Comparison of ENCODE assay signal across 8 cellular contexts in the genomic region with DNA sequence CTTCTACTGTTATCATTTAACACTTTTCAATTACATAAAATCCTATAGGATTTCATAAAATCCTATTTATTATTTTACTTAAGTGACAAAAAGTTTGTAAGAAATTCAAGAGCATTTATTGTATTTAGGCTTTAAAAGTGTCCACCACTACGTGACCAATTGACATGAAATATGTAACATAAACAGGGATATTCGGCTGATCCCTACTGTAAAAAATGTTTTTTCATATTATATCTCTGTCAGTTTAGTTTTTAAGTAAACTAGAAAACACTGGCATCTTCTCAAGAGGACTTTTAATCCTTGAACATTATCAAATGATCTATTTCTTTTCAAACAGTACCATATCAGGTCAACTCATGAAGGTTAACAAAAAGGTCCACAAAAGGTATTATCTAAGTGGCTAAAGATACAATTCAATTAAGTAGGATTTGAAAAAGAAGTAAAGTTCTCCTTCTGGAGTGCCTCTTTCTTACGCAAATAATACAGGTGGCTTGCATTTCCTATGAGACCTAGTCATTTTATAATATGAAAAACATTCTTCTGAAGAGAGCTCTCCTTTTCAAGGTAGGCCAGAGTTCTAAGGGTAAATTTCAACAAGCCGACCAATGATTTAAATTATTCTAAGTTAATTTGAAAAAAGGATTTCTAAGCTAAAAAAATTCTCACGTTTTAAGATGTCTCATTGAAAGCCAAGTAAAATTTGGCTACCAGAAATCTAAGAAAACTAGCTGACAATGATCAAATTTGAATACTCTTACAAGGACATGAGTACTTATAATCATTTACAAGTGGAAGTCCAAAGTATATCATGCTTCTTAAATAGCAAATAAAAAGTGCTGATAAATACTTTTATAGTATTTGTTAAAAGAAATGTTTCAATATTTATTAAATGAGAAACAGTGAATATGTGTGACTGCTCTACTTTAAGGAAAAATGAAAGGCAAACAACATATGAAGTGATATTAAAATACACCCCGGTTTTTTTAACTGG.
DNase-seq lines count a peak whose midpoint lies in the region; ATAC-seq and TF ChIP-seq lines count a peak whose summit lies in the region.

No MANE protein-coding gene starts in this region.

- no peak overlapping the region for H2BK120ac ChIP-seq in mesendoderm (ENCODE audit: low read depth, low read length)

- H3K4me1 ChIP-seq in heart right ventricle: peaks cover 0 to 48% (median 38%) of the 10 kb centered on the region in 9 donors
- peaks cover 30 to 31% of the 10 kb centered on the region in 2 donors for H3K4me1 ChIP-seq in thoracic aorta (ENCODE audit: control insufficient read depth in 1 of 2, low read depth in 2 of 2)
- no peaks in the 10 kb centered on the region for H3K4me1 ChIP-seq in mesendoderm (ENCODE audit: control insufficient read depth, low read depth, low read length)

- peaks cover 21% of the 10 kb centered on the region for H3K79me2 ChIP-seq in mesendoderm (ENCODE audit: control insufficient read depth, insufficient read depth, low read length)

- H3K9me3 Mint-ChIP-seq in activated naive CD4-positive, alpha-beta T cell treated with anti-CD3 and anti-CD28 coated beads, Interleukin-2, amount 50 U/mL, for 72 hours: no peaks in the 10 kb centered on the region
- no peaks in the 10 kb centered on the region for H3K9me3 Mint-ChIP-seq in immature natural killer cell

- peak overlapping the region; percentile 96 to 99 (median 98) for H3K4me3 Mint-ChIP-seq in immature natural killer cell

- H3K36me3 Mint-ChIP-seq in activated naive CD4-positive, alpha-beta T cell treated with anti-CD3 and anti-CD28 coated beads, Interleukin-2, amount 50 U/mL, for 72 hours: peaks cover 6 to 18% of the 10 kb centered on the region in 2 donors
- peaks cover 0 to 4% (median 2%) of the 10 kb centered on the region in 3 donors for H3K36me3 Mint-ChIP-seq in immature natural killer cell

- ATAC-seq in heart right ventricle (no peak), Right ventricle myocardium superior (ENCODE audit: poor library complexity) (no peak), thoracic aorta (ENCODE audit: insufficient number of reproducible peaks, low FRiP score, low read depth) (no peak), HG03097 (IDR thresholded peaks at IDR 0.05; ENCODE audit: low FRiP score, unreplicated experiment) (no peak), HG03565 (IDR thresholded peaks at IDR 0.05; ENCODE audit: unreplicated experiment) (no peak)
- no peak for ATAC-seq in activated naive CD4-positive, alpha-beta T cell treated with anti-CD3 and anti-CD28 coated beads, Interleukin-2, amount 50 U/mL, for 72 hours

- H3K4ac ChIP-seq in mesendoderm (ENCODE audit: low read depth, low read length): no peak overlapping the region

- no peak overlapping the region for H2BK5ac ChIP-seq in mesendoderm (ENCODE audit: low read length)

- no peaks in the 10 kb centered on the region for H3K27me3 ChIP-seq in heart right ventricle
- H3K27me3 ChIP-seq in thoracic aorta (replicated peaks; ENCODE audit: insufficient read depth): no peaks in the 10 kb centered on the region
- no peaks in the 10 kb centered on the region for H3K27me3 ChIP-seq in mesendoderm (ENCODE audit: insufficient read depth, low read length, poor library complexity)

- intact Hi-C loops in heart right ventricle (cut with DNase I) (loop anchor here in 7 of 10 donors (5.0 to 10.0 kb wide), 8 partner anchors 34 to 361 kb away; a partner anchor contains a TSS), Right ventricle myocardium superior (cut with DNase I) (no loop called here)

- TF ChIP-seq CTCF in heart right ventricle (IDR thresholded peaks at IDR 0.05): no peak
- no peak for TF ChIP-seq CTCF in thoracic aorta (IDR thresholded peaks at IDR 0.05)

- no peaks in the 10 kb centered on the region for H3K79me1 ChIP-seq in mesendoderm (ENCODE audit: low read length)

- H3K4me2 ChIP-seq in mesendoderm (ENCODE audit: low read length): no peak overlapping the region

- no peak overlapping the region for H4K8ac ChIP-seq in mesendoderm (ENCODE audit: low read depth, low read length)

- no peak overlapping the region for H4K5ac ChIP-seq in mesendoderm (ENCODE audit: low read length)

- H3K23ac ChIP-seq in mesendoderm (ENCODE audit: low read length): no peak overlapping the region

- H3K36me3 ChIP-seq in heart right ventricle: no peaks in the 10 kb centered on the region
- H3K36me3 ChIP-seq in thoracic aorta: no peaks in the 10 kb centered on the region
- H3K36me3 ChIP-seq in mesendoderm (ENCODE audit: control insufficient read depth, insufficient read depth, low read length): no peaks in the 10 kb centered on the region

- 1% methylated on average over 6 of the region's 6 CpGs for WGBS in heart right ventricle, 2 donors
- no CpG with 5 or more reads among the region's 6 CpGs for WGBS in mesendoderm (ENCODE audit: extremely low coverage, insufficient coverage, low lambda C conversion rate)

- H3K9me3 ChIP-seq in heart right ventricle: no peaks in the 10 kb centered on the region
- H3K9me3 ChIP-seq in thoracic aorta: no peaks in the 10 kb centered on the region

- H3K27ac ChIP-seq in heart right ventricle (peak overlapping the region in 9 of 10 donors; percentile 67 to 95 (median 90)), thoracic aorta (peak overlapping the region; percentile 82 to 93), mesendoderm (ENCODE audit: low read depth, low read length) (no peak overlapping the region)

- H3K56ac ChIP-seq in mesendoderm (ENCODE audit: low read length): no peak overlapping the region

- H3K27me3 Mint-ChIP-seq in immature natural killer cell (ENCODE audit: low read depth in 3 of 3): peaks cover 2 to 22% (median 8%) of the 10 kb centered on the region in 3 donors

- no peak overlapping the region for H2AK5ac ChIP-seq in mesendoderm (ENCODE audit: low read length)

- H3K9ac ChIP-seq in mesendoderm (ENCODE audit: low read length): no peak overlapping the region

- no peak for DNase-seq in heart right ventricle
- DNase-seq in Right ventricle myocardium superior: no peak
- DNase-seq in activated naive CD4-positive, alpha-beta T cell treated with anti-CD3 and anti-CD28 coated beads, Interleukin-2, amount 50 U/mL, for 72 hours (ENCODE audit: low spot score in 2 of 2): no peak
- peak in 2 of 3 donors; percentile 14 to 28 for DNase-seq in immature natural killer cell
- no peak for DNase-seq in thoracic aorta (ENCODE audit: low spot score)
- DNase-seq in mesendoderm: no peak

- H3K18ac ChIP-seq in mesendoderm (ENCODE audit: low read length): no peak overlapping the region

- peaks cover 31 to 60% of the 10 kb centered on the region in 2 donors for H3K4me1 Mint-ChIP-seq in immature natural killer cell

- no peak overlapping the region for H2BK15ac ChIP-seq in mesendoderm (replicated peaks; ENCODE audit: low read depth)

- H3K4me3 ChIP-seq in heart right ventricle (peak overlapping the region in 9 of 10 donors; percentile 42 to 66 (median 59)), thoracic aorta (peak overlapping the region; percentile 84), mesendoderm (ENCODE audit: low read length) (no peak overlapping the region)

- H3K27ac Mint-ChIP-seq in activated naive CD4-positive, alpha-beta T cell treated with anti-CD3 and anti-CD28 coated beads, Interleukin-2, amount 50 U/mL, for 72 hours: peak overlapping the region; percentile 94 to 96
- H3K27ac Mint-ChIP-seq in immature natural killer cell: peak overlapping the region; percentile 90 to 100 (median 99)

Comparison
In these comparisons a context has a peak if more than half of its experiments do, and no peak if none do; other contexts are left out.
1. DNase-seq: peak in immature natural killer cell (2 of 3); none in heart right ventricle (0 of 2), Right ventricle myocardium superior (single experiment), activated naive CD4-positive, alpha-beta T cell treated with anti-CD3 and anti-CD28 coated beads, Interleukin-2, amount 50 U/mL, for 72 hours (0 of 2), thoracic aorta (single experiment) and mesendoderm (single experiment).